Comparison of ENCODE assay signal across 8 cellular contexts in genomic region chr21:25708467-25709065, GRCh38. TPM values are rescaled to one million over a fixed set of nuclear protein-coding genes. Genes with fewer than 3 reads are reported as not detected.
DNase-seq lines count a peak whose midpoint lies in the region; ATAC-seq and TF ChIP-seq lines count a peak whose summit lies in the region.

No MANE protein-coding gene starts in this region.

- no peak for TF ChIP-seq POLR2A in GM18505 (IDR thresholded peaks at IDR 0.05; ENCODE audit: borderline replicate concordance, extremely low read depth, insufficient read depth, insufficient read length)

- ATAC-seq in GM18502 (IDR thresholded peaks at IDR 0.05; ENCODE audit: poor library complexity, unreplicated experiment): peak; percentile 52
- peak in 1 of 2 donors; percentile 49 for ATAC-seq in naive B cell (ENCODE audit: low read depth in 2 of 2)
- ATAC-seq in GM18505 (IDR thresholded peaks at IDR 0.05; ENCODE audit: unreplicated experiment): no peak

- no peaks in the 10 kb centered on the region for H3K36me3 Mint-ChIP-seq in activated CD4-positive, alpha-beta T cell treated with anti-CD3 and anti-CD28 coated beads, Interleukin-2, amount 10 ng/mL, durations not matched to agents 24 days and 14 days (ENCODE audit: low read depth)
- no peaks in the 10 kb centered on the region for H3K36me3 Mint-ChIP-seq in naive B cell

- no peaks in the 10 kb centered on the region for H3K27me3 Mint-ChIP-seq in activated CD4-positive, alpha-beta T cell treated with anti-CD3 and anti-CD28 coated beads, Interleukin-2, amount 10 ng/mL, durations not matched to agents 24 days and 14 days
- H3K27me3 Mint-ChIP-seq in naive B cell: no peaks in the 10 kb centered on the region

- H3K4me3 Mint-ChIP-seq in activated CD4-positive, alpha-beta T cell treated with anti-CD3 and anti-CD28 coated beads, Interleukin-2, amount 10 ng/mL, durations not matched to agents 24 days and 14 days: no peak overlapping the region
- no peak overlapping the region for H3K4me3 Mint-ChIP-seq in naive B cell

- intact Hi-C loops in activated CD4-positive, alpha-beta T cell treated with anti-CD3 and anti-CD28 coated beads, Interleukin-2, amount 10 ng/mL, durations not matched to agents 24 days and 14 days (cut with micrococcal nuclease): loop anchor here (1.0 kb wide), 1 partner anchor 100 kb away; no protein-coding TSS in a partner anchor

- no peaks in the 10 kb centered on the region for H3K9me3 Mint-ChIP-seq in activated CD4-positive, alpha-beta T cell treated with anti-CD3 and anti-CD28 coated beads, Interleukin-2, amount 10 ng/mL, durations not matched to agents 24 days and 14 days
- no peaks in the 10 kb centered on the region for H3K9me3 Mint-ChIP-seq in naive B cell

- H3K4me3 ChIP-seq in AG09309 (ENCODE audit: control insufficient read depth, low read depth, low read length): no peak overlapping the region

- no peaks in the 10 kb centered on the region for H3K4me1 Mint-ChIP-seq in activated CD4-positive, alpha-beta T cell treated with anti-CD3 and anti-CD28 coated beads, Interleukin-2, amount 10 ng/mL, durations not matched to agents 24 days and 14 days
- no peaks in the 10 kb centered on the region for H3K4me1 Mint-ChIP-seq in naive B cell

- H3K27ac Mint-ChIP-seq in activated CD4-positive, alpha-beta T cell treated with anti-CD3 and anti-CD28 coated beads, Interleukin-2, amount 10 ng/mL, durations not matched to agents 24 days and 14 days: no peak overlapping the region
- peak overlapping the region in 1 of 6 donors; percentile 65 for H3K27ac Mint-ChIP-seq in naive B cell

- DNase-seq in AG09309 (ENCODE audit: low read depth): peak; percentile 14
- peak; percentile 5 for DNase-seq in NCI-H2107 treated with DMSO at 0.1 percent for 48 hours (lab: John Stamatoyannopoulos, UW; ENCODE audit: unreplicated experiment)
- DNase-seq in activated CD4-positive, alpha-beta T cell treated with anti-CD3 and anti-CD28 coated beads, Interleukin-2, amount 10 ng/mL, durations not matched to agents 24 days and 14 days: peak; percentile 80
- DNase-seq in effector CD8-positive, alpha-beta T cell (lab: John Stamatoyannopoulos, UW): peak; percentile 16
- peak; percentile 51 for DNase-seq in naive B cell
- DNase-seq in superior temporal gyrus (ENCODE audit: extremely low spot score): peak; percentile 86

- TF ChIP-seq CTCF in AG09309 (IDR thresholded peaks at IDR 0.05; ENCODE audit: control insufficient read depth, insufficient read depth, low read depth, low read length, missing control alignments): peak; percentile 68

RNA-seq across cellular contexts. Expression of gene ATP5PF, which starts 26.1 kb away (rescaled TPM):
- total RNA-seq in activated CD4-positive, alpha-beta T cell treated with anti-CD3 and anti-CD28 coated beads, Interleukin-2, amount 10 ng/mL, durations not matched to agents 24 days and 14 days: 174 TPM in 2 replicates
- polyA plus RNA-seq in naive B cell (ENCODE audit: low read depth in 6 of 6): 100 to 1,000 TPM; 264 to 368 (median 335) TPM

RNA-seq across cellular contexts. Expression of gene GABPA, which starts 26.2 kb away (rescaled TPM):
- total RNA-seq in activated CD4-positive, alpha-beta T cell treated with anti-CD3 and anti-CD28 coated beads, Interleukin-2, amount 10 ng/mL, durations not matched to agents 24 days and 14 days: 25.6 and 27.6 TPM in 2 replicates
- 10 to 100 TPM; 16.3 to 31.3 (median 22.8) TPM for polyA plus RNA-seq in naive B cell (ENCODE audit: low read depth in 6 of 6)

Comparison
In these comparisons a context has a peak if more than half of its experiments do, and no peak if none do; other contexts are left out.
1. DNase-seq: peak in every context shown above with its lines; median percentile 86 in superior temporal gyrus; 80 in activated CD4-positive, alpha-beta T cell treated with anti-CD3 and anti-CD28 coated beads, Interleukin-2, amount 10 ng/mL, durations not matched to agents 24 days and 14 days; 51 in naive B cell; 16 in effector CD8-positive, alpha-beta T cell; 14 in AG09309; 5 in NCI-H2107 treated with DMSO at 0.1 percent for 48 hours.